ENCODE assay signal across 7 cellular contexts in the genomic region with DNA sequence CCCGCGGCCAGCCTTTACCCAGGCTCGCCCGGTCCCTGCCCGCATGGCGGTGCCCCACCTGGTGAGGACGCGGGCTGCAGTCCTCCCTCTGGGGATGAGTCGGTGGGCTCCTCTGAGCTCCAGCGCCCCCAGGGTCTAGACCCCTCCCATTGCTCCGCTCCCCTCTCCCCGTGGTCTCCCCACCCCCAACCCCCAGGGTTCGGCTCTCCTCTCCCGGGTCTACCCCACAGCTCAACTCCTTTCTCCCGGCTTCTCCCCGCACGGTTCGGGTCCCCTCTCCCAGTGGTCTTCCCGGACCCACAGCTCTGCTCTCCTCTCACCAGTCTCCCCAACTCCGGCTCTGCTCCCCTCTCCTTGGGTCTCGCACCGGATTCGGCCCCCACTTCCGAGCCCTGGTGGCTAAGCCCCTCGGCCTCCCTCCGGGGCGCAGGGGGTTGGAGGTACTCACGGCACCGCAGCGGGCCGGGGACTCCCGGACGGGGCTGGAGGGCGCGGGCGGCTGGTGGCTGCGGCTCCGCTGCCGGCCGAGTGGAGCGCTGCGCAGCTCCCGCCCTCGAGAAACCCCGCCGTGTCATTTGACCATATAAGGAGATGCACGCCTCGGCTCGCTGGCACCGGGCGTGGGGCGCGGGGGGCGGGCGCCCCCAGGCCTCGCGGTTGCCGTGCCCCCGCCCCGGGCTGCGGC.
A peak's percentile ranks its signal among the peaks of the same experiment; 100 is the strongest.
DNase-seq lines count a peak whose midpoint lies in the region; ATAC-seq and TF ChIP-seq lines count a peak whose summit lies in the region.

A gene with protein sequence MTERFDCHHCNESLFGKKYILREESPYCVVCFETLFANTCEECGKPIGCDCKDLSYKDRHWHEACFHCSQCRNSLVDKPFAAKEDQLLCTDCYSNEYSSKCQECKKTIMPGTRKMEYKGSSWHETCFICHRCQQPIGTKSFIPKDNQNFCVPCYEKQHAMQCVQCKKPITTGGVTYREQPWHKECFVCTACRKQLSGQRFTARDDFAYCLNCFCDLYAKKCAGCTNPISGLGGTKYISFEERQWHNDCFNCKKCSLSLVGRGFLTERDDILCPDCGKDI (minus strand): TSS at position 530 of the 685 bp plus-strand sequence. CDS start 12,535 bp downstream, outside the sequence.

- no peaks in the 10 kb centered on the region for H3K36me3 Mint-ChIP-seq in central memory CD8-positive, alpha-beta T cell (ENCODE audit: insufficient read depth)

- no peak for TF ChIP-seq POLR2A in GM18505 (IDR thresholded peaks at IDR 0.05; ENCODE audit: borderline replicate concordance, extremely low read depth, insufficient read depth, insufficient read length)

- H3K27me3 Mint-ChIP-seq in central memory CD8-positive, alpha-beta T cell, result peaks cover 36% of the 10 kb centered on the region

- DNase-seq in NCI-H1694 (lab: John Stamatoyannopoulos, UW), result peak; percentile 23
- peak; percentile 43 to 45 for DNase-seq in central memory CD8-positive, alpha-beta T cell (ENCODE audit: low spot score in 2 of 2)
- DNase-seq in kidney glomerular epithelial cell (lab: John Stamatoyannopoulos, UW), result peak; percentile 58
- peak; percentile 53 to 60 for DNase-seq in stimulated activated CD4-positive, alpha-beta T cell treated with anti-CD3 and anti-CD28 coated beads, Interleukin-1b, Interleukin-23, amount 100 ng/mL, for 4 hours (ENCODE audit: low read depth in 2 of 2)

- H3K9me3 Mint-ChIP-seq in central memory CD8-positive, alpha-beta T cell, result no peaks in the 10 kb centered on the region

- H3K4me1 Mint-ChIP-seq in central memory CD8-positive, alpha-beta T cell, result no peaks in the 10 kb centered on the region

- H3K4me3 Mint-ChIP-seq in central memory CD8-positive, alpha-beta T cell, result peak within 1 kb of the TSS; percentile 72

- ATAC-seq in GM18505 (IDR thresholded peaks at IDR 0.05; ENCODE audit: unreplicated experiment) (peak; percentile 98), HG02763 (IDR thresholded peaks at IDR 0.05; ENCODE audit: unreplicated experiment) (peak; percentile 99)
- ATAC-seq in activated CD4-positive, CD25-positive, alpha-beta regulatory T cell treated with anti-CD3 and anti-CD28 coated beads, Interleukin-2, amount 50 U/mL, for 24 hours, result peak; percentile 94 to 95
- peak; percentile 98 for ATAC-seq in central memory CD8-positive, alpha-beta T cell (replicated peaks; ENCODE audit: extremely low read depth, poor library complexity, severe bottlenecking)

- H3K27ac Mint-ChIP-seq in central memory CD8-positive, alpha-beta T cell (ENCODE audit: low read depth), result no peak within 1 kb of the TSS

Comparison
In these comparisons a context has a peak if more than half of its experiments do, and no peak if none do; other contexts are left out.
1. Peak in every context shown above with its lines: DNase-seq and ATAC-seq.